ENCODE assay signal across 1 cellular context in genomic region chr10:3465406-3465891, GRCh38.
TF ChIP-seq lines count a peak whose summit lies in the region.

No MANE protein-coding gene starts in this region.

TF ChIP-seq in H1, 55 proteins besides CTCF, POLR2A, EP300 and RAD21 (continued from another document):
- TF ChIP-seq, protein P1, sequence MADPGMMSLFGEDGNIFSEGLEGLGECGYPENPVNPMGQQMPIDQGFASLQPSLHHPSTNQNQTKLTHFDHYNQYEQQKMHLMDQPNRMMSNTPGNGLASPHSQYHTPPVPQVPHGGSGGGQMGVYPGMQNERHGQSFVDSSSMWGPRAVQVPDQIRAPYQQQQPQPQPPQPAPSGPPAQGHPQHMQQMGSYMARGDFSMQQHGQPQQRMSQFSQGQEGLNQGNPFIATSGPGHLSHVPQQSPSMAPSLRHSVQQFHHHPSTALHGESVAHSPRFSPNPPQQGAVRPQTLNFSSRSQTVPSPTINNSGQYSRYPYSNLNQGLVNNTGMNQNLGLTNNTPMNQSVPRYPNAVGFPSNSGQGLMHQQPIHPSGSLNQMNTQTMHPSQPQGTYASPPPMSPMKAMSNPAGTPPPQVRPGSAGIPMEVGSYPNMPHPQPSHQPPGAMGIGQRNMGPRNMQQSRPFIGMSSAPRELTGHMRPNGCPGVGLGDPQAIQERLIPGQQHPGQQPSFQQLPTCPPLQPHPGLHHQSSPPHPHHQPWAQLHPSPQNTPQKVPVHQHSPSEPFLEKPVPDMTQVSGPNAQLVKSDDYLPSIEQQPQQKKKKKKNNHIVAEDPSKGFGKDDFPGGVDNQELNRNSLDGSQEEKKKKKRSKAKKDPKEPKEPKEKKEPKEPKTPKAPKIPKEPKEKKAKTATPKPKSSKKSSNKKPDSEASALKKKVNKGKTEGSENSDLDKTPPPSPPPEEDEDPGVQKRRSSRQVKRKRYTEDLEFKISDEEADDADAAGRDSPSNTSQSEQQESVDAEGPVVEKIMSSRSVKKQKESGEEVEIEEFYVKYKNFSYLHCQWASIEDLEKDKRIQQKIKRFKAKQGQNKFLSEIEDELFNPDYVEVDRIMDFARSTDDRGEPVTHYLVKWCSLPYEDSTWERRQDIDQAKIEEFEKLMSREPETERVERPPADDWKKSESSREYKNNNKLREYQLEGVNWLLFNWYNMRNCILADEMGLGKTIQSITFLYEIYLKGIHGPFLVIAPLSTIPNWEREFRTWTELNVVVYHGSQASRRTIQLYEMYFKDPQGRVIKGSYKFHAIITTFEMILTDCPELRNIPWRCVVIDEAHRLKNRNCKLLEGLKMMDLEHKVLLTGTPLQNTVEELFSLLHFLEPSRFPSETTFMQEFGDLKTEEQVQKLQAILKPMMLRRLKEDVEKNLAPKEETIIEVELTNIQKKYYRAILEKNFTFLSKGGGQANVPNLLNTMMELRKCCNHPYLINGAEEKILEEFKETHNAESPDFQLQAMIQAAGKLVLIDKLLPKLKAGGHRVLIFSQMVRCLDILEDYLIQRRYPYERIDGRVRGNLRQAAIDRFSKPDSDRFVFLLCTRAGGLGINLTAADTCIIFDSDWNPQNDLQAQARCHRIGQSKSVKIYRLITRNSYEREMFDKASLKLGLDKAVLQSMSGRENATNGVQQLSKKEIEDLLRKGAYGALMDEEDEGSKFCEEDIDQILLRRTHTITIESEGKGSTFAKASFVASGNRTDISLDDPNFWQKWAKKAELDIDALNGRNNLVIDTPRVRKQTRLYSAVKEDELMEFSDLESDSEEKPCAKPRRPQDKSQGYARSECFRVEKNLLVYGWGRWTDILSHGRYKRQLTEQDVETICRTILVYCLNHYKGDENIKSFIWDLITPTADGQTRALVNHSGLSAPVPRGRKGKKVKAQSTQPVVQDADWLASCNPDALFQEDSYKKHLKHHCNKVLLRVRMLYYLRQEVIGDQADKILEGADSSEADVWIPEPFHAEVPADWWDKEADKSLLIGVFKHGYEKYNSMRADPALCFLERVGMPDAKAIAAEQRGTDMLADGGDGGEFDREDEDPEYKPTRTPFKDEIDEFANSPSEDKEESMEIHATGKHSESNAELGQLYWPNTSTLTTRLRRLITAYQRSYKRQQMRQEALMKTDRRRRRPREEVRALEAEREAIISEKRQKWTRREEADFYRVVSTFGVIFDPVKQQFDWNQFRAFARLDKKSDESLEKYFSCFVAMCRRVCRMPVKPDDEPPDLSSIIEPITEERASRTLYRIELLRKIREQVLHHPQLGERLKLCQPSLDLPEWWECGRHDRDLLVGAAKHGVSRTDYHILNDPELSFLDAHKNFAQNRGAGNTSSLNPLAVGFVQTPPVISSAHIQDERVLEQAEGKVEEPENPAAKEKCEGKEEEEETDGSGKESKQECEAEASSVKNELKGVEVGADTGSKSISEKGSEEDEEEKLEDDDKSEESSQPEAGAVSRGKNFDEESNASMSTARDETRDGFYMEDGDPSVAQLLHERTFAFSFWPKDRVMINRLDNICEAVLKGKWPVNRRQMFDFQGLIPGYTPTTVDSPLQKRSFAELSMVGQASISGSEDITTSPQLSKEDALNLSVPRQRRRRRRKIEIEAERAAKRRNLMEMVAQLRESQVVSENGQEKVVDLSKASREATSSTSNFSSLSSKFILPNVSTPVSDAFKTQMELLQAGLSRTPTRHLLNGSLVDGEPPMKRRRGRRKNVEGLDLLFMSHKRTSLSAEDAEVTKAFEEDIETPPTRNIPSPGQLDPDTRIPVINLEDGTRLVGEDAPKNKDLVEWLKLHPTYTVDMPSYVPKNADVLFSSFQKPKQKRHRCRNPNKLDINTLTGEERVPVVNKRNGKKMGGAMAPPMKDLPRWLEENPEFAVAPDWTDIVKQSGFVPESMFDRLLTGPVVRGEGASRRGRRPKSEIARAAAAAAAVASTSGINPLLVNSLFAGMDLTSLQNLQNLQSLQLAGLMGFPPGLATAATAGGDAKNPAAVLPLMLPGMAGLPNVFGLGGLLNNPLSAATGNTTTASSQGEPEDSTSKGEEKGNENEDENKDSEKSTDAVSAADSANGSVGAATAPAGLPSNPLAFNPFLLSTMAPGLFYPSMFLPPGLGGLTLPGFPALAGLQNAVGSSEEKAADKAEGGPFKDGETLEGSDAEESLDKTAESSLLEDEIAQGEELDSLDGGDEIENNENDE (IDR thresholded peaks at IDR 0.05; ENCODE audit: insufficient replicate concordance, low read length), result no peak
- no peak for TF ChIP-seq SIN3A (conservative IDR thresholded peaks at IDR 0.05 in 1 of 2, IDR thresholded peaks at IDR 0.05 in 1 of 2; ENCODE audit: low read depth in 1 of 2, low read length in 2 of 2)
- TF ChIP-seq CHD1 (IDR thresholded peaks at IDR 0.05; ENCODE audit: low read depth, low read length), result no peak
- no peak for TF ChIP-seq BCL11A (IDR thresholded peaks at IDR 0.05; ENCODE audit: low read depth in 2 of 2, low read length in 2 of 2)
- TF ChIP-seq MAX (IDR thresholded peaks at IDR 0.05), result 0 out of 2 replicates have a peak, but pooled peaks have one; percentile 16
- TF ChIP-seq GABPA (IDR thresholded peaks at IDR 0.05; ENCODE audit: borderline replicate concordance, insufficient read depth, low read length), result no peak
TF ChIP-seq in H1: peak in this region for 1.
